Comparison of ENCODE assay signal across 1 cellular context in the genomic region with DNA sequence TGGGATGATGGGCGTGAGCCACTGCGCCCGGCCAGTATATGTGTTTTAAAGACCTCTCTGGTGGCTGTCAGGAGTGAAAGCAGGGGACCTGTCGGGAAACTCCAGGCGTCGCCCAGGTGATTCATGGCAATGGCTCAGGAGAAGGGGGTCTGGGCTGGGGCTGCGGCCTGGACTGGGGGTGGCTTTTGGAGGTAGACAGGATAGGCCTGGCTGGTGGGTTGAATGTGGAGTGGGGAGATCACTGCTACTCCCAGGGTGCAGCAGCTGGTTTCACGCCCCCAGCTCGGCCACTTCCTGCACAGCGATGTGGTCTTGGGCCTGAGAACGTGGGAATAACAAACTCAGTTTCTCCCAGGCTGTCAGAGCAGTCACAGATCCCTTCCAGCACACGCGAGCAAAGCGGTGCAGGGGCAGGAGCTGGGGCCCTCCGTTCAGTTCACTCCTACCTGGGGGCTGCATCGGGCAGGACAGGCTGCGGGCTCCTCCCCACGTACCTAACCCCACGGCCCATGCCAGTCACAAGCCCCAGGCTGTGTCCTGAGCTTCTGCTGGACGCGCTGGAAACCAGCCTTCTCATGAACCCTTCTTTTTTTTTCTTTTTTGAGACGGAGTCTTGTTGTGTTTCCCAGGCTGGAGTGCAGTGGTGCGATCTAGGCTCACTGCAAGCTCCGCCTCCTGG.
TF ChIP-seq lines count a peak whose summit lies in the region.

No MANE protein-coding gene starts in this region.

TF ChIP-seq in GM23338, 12 proteins besides CTCF, POLR2A, EP300 and RAD21 (continued from another document):
- TF ChIP-seq, protein P1, sequence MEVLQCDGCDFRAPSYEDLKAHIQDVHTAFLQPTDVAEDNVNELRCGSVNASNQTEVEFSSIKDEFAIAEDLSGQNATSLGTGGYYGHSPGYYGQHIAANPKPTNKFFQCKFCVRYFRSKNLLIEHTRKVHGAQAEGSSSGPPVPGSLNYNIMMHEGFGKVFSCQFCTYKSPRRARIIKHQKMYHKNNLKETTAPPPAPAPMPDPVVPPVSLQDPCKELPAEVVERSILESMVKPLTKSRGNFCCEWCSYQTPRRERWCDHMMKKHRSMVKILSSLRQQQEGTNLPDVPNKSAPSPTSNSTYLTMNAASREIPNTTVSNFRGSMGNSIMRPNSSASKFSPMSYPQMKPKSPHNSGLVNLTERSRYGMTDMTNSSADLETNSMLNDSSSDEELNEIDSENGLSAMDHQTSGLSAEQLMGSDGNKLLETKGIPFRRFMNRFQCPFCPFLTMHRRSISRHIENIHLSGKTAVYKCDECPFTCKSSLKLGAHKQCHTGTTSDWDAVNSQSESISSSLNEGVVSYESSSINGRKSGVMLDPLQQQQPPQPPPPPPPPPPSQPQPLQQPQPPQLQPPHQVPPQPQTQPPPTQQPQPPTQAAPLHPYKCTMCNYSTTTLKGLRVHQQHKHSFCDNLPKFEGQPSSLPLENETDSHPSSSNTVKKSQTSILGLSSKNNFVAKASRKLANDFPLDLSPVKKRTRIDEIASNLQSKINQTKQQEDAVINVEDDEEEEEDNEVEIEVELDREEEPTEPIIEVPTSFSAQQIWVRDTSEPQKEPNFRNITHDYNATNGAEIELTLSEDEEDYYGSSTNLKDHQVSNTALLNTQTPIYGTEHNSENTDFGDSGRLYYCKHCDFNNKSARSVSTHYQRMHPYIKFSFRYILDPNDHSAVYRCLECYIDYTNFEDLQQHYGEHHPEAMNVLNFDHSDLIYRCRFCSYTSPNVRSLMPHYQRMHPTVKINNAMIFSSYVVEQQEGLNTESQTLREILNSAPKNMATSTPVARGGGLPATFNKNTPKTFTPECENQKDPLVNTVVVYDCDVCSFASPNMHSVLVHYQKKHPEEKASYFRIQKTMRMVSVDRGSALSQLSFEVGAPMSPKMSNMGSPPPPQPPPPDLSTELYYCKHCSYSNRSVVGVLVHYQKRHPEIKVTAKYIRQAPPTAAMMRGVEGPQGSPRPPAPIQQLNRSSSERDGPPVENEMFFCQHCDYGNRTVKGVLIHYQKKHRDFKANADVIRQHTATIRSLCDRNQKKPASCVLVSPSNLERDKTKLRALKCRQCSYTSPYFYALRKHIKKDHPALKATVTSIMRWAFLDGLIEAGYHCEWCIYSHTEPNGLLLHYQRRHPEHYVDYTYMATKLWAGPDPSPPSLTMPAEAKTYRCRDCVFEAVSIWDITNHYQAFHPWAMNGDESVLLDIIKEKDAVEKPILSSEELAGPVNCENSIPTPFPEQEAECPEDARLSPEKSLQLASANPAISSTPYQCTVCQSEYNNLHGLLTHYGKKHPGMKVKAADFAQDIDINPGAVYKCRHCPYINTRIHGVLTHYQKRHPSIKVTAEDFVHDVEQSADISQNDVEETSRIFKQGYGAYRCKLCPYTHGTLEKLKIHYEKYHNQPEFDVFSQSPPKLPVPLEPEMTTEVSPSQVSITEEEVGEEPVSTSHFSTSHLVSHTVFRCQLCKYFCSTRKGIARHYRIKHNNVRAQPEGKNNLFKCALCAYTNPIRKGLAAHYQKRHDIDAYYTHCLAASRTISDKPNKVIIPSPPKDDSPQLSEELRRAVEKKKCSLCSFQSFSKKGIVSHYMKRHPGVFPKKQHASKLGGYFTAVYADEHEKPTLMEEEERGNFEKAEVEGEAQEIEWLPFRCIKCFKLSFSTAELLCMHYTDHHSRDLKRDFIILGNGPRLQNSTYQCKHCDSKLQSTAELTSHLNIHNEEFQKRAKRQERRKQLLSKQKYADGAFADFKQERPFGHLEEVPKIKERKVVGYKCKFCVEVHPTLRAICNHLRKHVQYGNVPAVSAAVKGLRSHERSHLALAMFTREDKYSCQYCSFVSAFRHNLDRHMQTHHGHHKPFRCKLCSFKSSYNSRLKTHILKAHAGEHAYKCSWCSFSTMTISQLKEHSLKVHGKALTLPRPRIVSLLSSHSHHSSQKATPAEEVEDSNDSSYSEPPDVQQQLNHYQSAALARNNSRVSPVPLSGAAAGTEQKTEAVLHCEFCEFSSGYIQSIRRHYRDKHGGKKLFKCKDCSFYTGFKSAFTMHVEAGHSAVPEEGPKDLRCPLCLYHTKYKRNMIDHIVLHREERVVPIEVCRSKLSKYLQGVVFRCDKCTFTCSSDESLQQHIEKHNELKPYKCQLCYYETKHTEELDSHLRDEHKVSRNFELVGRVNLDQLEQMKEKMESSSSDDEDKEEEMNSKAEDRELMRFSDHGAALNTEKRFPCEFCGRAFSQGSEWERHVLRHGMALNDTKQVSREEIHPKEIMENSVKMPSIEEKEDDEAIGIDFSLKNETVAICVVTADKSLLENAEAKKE (CRISPR knock-in tag; IDR thresholded peaks at IDR 0.05) = no peak
- TF ChIP-seq ZNF331 (CRISPR knock-in tag; IDR thresholded peaks at IDR 0.05; ENCODE audit: low read depth) = no peak
- TF ChIP-seq, protein P2, sequence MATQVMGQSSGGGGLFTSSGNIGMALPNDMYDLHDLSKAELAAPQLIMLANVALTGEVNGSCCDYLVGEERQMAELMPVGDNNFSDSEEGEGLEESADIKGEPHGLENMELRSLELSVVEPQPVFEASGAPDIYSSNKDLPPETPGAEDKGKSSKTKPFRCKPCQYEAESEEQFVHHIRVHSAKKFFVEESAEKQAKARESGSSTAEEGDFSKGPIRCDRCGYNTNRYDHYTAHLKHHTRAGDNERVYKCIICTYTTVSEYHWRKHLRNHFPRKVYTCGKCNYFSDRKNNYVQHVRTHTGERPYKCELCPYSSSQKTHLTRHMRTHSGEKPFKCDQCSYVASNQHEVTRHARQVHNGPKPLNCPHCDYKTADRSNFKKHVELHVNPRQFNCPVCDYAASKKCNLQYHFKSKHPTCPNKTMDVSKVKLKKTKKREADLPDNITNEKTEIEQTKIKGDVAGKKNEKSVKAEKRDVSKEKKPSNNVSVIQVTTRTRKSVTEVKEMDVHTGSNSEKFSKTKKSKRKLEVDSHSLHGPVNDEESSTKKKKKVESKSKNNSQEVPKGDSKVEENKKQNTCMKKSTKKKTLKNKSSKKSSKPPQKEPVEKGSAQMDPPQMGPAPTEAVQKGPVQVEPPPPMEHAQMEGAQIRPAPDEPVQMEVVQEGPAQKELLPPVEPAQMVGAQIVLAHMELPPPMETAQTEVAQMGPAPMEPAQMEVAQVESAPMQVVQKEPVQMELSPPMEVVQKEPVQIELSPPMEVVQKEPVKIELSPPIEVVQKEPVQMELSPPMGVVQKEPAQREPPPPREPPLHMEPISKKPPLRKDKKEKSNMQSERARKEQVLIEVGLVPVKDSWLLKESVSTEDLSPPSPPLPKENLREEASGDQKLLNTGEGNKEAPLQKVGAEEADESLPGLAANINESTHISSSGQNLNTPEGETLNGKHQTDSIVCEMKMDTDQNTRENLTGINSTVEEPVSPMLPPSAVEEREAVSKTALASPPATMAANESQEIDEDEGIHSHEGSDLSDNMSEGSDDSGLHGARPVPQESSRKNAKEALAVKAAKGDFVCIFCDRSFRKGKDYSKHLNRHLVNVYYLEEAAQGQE (IDR thresholded peaks at IDR 0.05; ENCODE audit: unreplicated experiment) = no peak
